ENCODE assay signal across 8 cellular contexts in the genomic region with DNA sequence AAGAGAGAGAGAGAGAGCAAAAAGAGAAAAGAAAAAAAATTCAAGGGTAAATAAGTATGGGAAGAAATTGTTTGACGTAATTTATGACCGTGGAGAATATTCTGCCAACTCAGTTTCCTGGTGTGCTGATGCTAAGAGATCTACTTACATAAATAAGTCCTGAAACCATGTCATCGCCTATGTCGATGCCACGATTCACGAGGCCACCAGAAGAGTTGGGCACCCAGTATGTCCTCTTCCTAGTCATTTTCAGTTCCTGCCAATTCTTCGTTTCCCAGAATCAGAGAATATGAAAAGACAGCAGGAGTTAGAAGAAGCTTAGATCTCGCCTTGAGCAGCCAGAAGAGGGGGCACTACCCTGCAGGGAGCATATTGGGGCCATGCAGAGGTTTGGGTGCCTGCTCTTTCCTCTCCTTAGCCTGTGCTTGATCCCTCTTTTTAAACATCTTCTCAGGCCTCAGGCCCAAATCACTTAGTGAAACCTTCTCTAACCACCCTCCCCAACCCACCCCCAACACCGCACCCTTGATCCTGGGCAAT. TPM values are rescaled to one million over a fixed set of nuclear protein-coding genes. Genes with fewer than 3 reads are reported as not detected.
DNase-seq lines count a peak whose midpoint lies in the region; ATAC-seq and TF ChIP-seq lines count a peak whose summit lies in the region.

No MANE protein-coding gene starts in this region.

- no peaks in the 10 kb centered on the region for H3K9me3 Mint-ChIP-seq in neural crest cell

- ATAC-seq in Right ventricle myocardium inferior (no peak), HG03064 (IDR thresholded peaks at IDR 0.05; ENCODE audit: low read depth, unreplicated experiment) (peak; percentile 73)

- no peaks in the 10 kb centered on the region for H3K36me3 Mint-ChIP-seq in neural crest cell (ENCODE audit: low read depth)

- no peaks in the 10 kb centered on the region for H3K27me3 ChIP-seq in cardiac muscle cell
- no peaks in the 10 kb centered on the region for H3K27me3 ChIP-seq in colonic mucosa

- H3K36me3 ChIP-seq in cardiac muscle cell (no peaks in the 10 kb centered on the region), SK-N-MC (ENCODE audit: insufficient read depth, low read length) (no peaks in the 10 kb centered on the region), colonic mucosa (no peaks in the 10 kb centered on the region)

- peaks cover 3% of the 10 kb centered on the region for H3K27me3 Mint-ChIP-seq in neural crest cell (ENCODE audit: low read depth)

- DNase-seq in cardiac muscle cell (ENCODE audit: low read depth in 1 of 2, low spot score in 1 of 2), result peak; percentile 57 to 68
- DNase-seq in Right ventricle myocardium inferior (ENCODE audit: missing footprints), result no peak
- DNase-seq in SK-N-MC (ENCODE audit: low read depth, low spot score), result peak; percentile 2
- peak; percentile 35 for DNase-seq in colonic mucosa
- DNase-seq in neural crest cell (ENCODE audit: low read depth, low spot score), result peak; percentile 28
- DNase-seq in middle frontal gyrus (ENCODE audit: extremely low spot score, low spot score), result no peak
- DNase-seq in NCI-H1417 treated with DMSO at 0.1 percent for 48 hours (lab: John Stamatoyannopoulos, UW), result no peak

- intact Hi-C loops in Right ventricle myocardium inferior (cut with DNase I), result no loop called here
- intact Hi-C loops in colonic mucosa (cut with DNase I), result loop anchor here (5.0 kb wide), 1 partner anchor 296 kb away; no protein-coding TSS in a partner anchor

- H3K4me3 ChIP-seq in cardiac muscle cell, result no peak overlapping the region
- H3K4me3 ChIP-seq in SK-N-MC, result no peak overlapping the region
- no peak overlapping the region for H3K4me3 ChIP-seq in colonic mucosa

- no peak overlapping the region for H3K4me3 Mint-ChIP-seq in neural crest cell

- H3K4me1 Mint-ChIP-seq in neural crest cell, result no peaks in the 10 kb centered on the region

- H3K9ac ChIP-seq in SK-N-MC (ENCODE audit: insufficient read length) (no peak overlapping the region), colonic mucosa (ENCODE audit: low read depth in 2 of 2, low read length in 2 of 2) (no peak overlapping the region)

- TF ChIP-seq CTCF in cardiac muscle cell (IDR thresholded peaks at IDR 0.05; ENCODE audit: low read depth, low read length) (peak; percentile 74), colonic mucosa (IDR thresholded peaks at IDR 0.05) (peak; percentile 21), neural crest cell (conservative IDR thresholded peaks at IDR 0.05) (peak; percentile 51)

- H3K27ac Mint-ChIP-seq in neural crest cell (ENCODE audit: unreplicated experiment), result no peak overlapping the region

- peaks cover 3% of the 10 kb centered on the region for H3K4me1 ChIP-seq in cardiac muscle cell (ENCODE audit: low read depth)
- no peaks in the 10 kb centered on the region for H3K4me1 ChIP-seq in colonic mucosa

- H3K27ac ChIP-seq in cardiac muscle cell (no peak overlapping the region), SK-N-MC (no peak overlapping the region), colonic mucosa (no peak overlapping the region)

- no peaks in the 10 kb centered on the region for H3K9me3 ChIP-seq in cardiac muscle cell (ENCODE audit: low read depth)
- no peaks in the 10 kb centered on the region for H3K9me3 ChIP-seq in SK-N-MC (ENCODE audit: low read depth, low read length)
- no peaks in the 10 kb centered on the region for H3K9me3 ChIP-seq in colonic mucosa

RNA-seq across cellular contexts. Expression of a gene that starts 12.4 kb away (rescaled TPM):
- total RNA-seq in cardiac muscle cell (48.1 and 60.3 TPM in 2 replicates), Right ventricle myocardium inferior (61.3 TPM), colonic mucosa (10 to 100 TPM; 62.4 to 69.2 TPM), neural crest cell (42.4 and 43.3 TPM in 2 replicates)
- polyA plus RNA-seq in cardiac muscle cell, result 42.5 and 51.8 TPM in 2 replicates

RNA-seq across cellular contexts. Expression of a gene that starts 15.6 kb away (rescaled TPM):
- total RNA-seq in cardiac muscle cell (0.14 and 0.18 TPM in 2 replicates), Right ventricle myocardium inferior (not detected), colonic mucosa (not detected), neural crest cell (0.09 and 0.20 TPM in 2 replicates)
- polyA plus RNA-seq in cardiac muscle cell, result 0.05 and 1.3 TPM in 2 replicates

Comparison
In these comparisons a context has a peak if more than half of its experiments do, and no peak if none do; other contexts are left out.
1. DNase-seq: peak in cardiac muscle cell (2 of 2), SK-N-MC (single experiment), colonic mucosa (single experiment) and neural crest cell (single experiment); none in Right ventricle myocardium inferior (single experiment), middle frontal gyrus (single experiment) and NCI-H1417 treated with DMSO at 0.1 percent for 48 hours (single experiment).
2. CTCF ChIP-seq: peak in every context shown above with its lines; median percentile 74 in cardiac muscle cell; 51 in neural crest cell; 21 in colonic mucosa.